ENCODE assay signal across 18 cellular contexts in the genomic region with DNA sequence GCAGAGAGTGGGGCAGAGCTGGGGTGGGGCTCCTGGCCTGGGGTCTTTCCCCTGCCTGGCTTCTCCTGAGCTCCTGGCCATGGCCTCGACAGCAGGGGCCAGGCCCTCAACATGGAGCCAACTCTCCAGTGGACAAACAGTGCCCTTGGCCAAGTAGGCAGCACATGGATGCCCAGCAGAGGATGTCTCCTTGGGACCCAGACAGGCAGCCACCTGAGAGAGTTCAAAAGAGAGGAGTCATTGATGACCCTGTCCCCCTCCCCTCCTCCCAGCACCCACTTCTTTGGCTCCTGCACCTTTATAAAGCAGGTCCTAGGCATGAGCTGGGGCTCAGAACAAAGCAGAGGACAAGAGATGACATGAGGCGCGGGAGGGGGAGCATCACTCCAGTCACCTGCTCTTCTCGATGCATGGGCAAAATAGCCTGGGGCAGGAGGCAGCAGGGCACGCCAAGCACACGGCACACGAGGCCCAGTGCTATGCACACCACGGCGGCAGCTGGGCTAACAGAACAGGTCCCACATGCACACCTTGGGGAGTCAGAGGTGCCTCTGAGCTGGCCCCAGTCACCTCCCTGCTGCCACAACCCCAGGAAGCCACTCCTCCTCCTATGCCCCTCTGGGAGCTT. TPM values are rescaled to one million over a fixed set of nuclear protein-coding genes. Genes with fewer than 3 reads are reported as not detected.
A peak's percentile ranks its signal among the peaks of the same experiment; 100 is the strongest.
DNase-seq lines count a peak whose midpoint lies in the region; ATAC-seq, FAIRE-seq and TF ChIP-seq lines count a peak whose summit lies in the region.
"Had no signal": no experiment of that assay in that cellular context is flagged by ENCODE, and none has a peak within 500 bp of the region (broad histone marks: within the 10 kb centered on the region; RNA-seq: fewer than 3 reads in every experiment).

No MANE protein-coding gene starts in this region.

- no peak overlapping the region for H2AFZ ChIP-seq in H1 (ENCODE audit: low read length)

- H3K4me3 ChIP-seq in H1 (ENCODE audit: extremely low read depth in 1 of 4, insufficient read depth in 2 of 4, low read depth in 3 of 4, low read length in 4 of 4): no peak overlapping the region
- H3K4me3 ChIP-seq: dorsolateral prefrontal cortex, esophagus muscularis mucosa, GM12878, SK-N-MC had no signal

- no peak overlapping the region for H3K4me3 Mint-ChIP-seq in activated naive CD8-positive, alpha-beta T cell
- H3K4me3 Mint-ChIP-seq in activated naive CD8-positive, alpha-beta T cell treated with anti-CD3 and anti-CD28 coated beads for 36 hours: no peak overlapping the region
- no peak overlapping the region for H3K4me3 Mint-ChIP-seq in stimulated activated naive B cell treated with anti-CD40 and anti-IgM and Interleukin-4, amounts not matched to agents 10 μg/mL and 1 μg/mL and 100 μg/mL, for 72 hours
- H3K4me3 Mint-ChIP-seq in Calu3 (ENCODE audit: low read depth, unreplicated experiment): no peak overlapping the region

- no peak for ATAC-seq in stimulated activated naive B cell treated with anti-CD40 and anti-IgM and Interleukin-4, amounts not matched to agents 10 μg/mL and 1 μg/mL and 100 μg/mL, for 72 hours (replicated peaks)
- ATAC-seq in GM19324 (IDR thresholded peaks at IDR 0.05; ENCODE audit: low FRiP score, unreplicated experiment): no peak
- no peak for ATAC-seq in GM18867 (IDR thresholded peaks at IDR 0.05; ENCODE audit: unreplicated experiment)
- ATAC-seq: GM12878 had no signal

- TF ChIP-seq CTCF in H1 (IDR thresholded peaks at IDR 0.05; ENCODE audit: control extremely low read depth in 1 of 3, insufficient read depth in 1 of 3, low read depth in 1 of 3, low read length in 3 of 3) (no peak), Calu3 (IDR thresholded peaks at IDR 0.05; ENCODE audit: unreplicated experiment) (no peak)

- CTCF ChIA-PET in H1 (lab: Charles Lee; ENCODE audit: partially characterized antibody): interaction anchor here (1.0 to 21.5 kb wide), 6 partner anchors 11 to 73 kb away, joined by 3 to 251 read pairs (median 16); a partner anchor contains a TSS
- CTCF ChIA-PET in Calu3 (lab: Charles Lee): no interaction called here

- peaks cover 6% of the 10 kb centered on the region for H3K23me2 ChIP-seq in H1 (ENCODE audit: low read depth, low read length)

- no peak overlapping the region for H4K5ac ChIP-seq in H1 (ENCODE audit: insufficient read length, low read depth, low read length)

- peak overlapping the region; percentile 99; the same call in 1 of the 2 replicates for H2BK12ac ChIP-seq in H1 (ENCODE audit: low read depth, low read length)

- peak overlapping the region; percentile 27; the same call in 1 of the 2 replicates for H3K27ac ChIP-seq in H1 (ENCODE audit: low read depth, low read length)
- H3K27ac ChIP-seq: esophagus muscularis mucosa, SK-N-MC had no signal

- H3K79me2 ChIP-seq in H1 (ENCODE audit: control insufficient read depth in 1 of 2, insufficient read depth in 2 of 2, low read length in 2 of 2): peaks cover 0 to 13% of the 10 kb centered on the region in 2 experiments; a peak in 2 of 4 replicates

- no peaks in the 10 kb centered on the region for H3K27me3 Mint-ChIP-seq in activated naive CD8-positive, alpha-beta T cell
- H3K27me3 Mint-ChIP-seq in activated naive CD8-positive, alpha-beta T cell treated with anti-CD3 and anti-CD28 coated beads for 36 hours: no peaks in the 10 kb centered on the region
- no peaks in the 10 kb centered on the region for H3K27me3 Mint-ChIP-seq in stimulated activated naive B cell treated with anti-CD40 and anti-IgM and Interleukin-4, amounts not matched to agents 10 μg/mL and 1 μg/mL and 100 μg/mL, for 72 hours
- no peaks in the 10 kb centered on the region for H3K27me3 Mint-ChIP-seq in Calu3 (ENCODE audit: unreplicated experiment)

- H3K18ac ChIP-seq in H1 (ENCODE audit: extremely low read depth, low read length): peak overlapping the region; percentile 78; the same call in 1 of the 2 replicates

- H3K4me2 ChIP-seq in H1 (ENCODE audit: insufficient read depth in 1 of 2, low read depth in 2 of 2, low read length in 2 of 2): no peak overlapping the region; a peak in 1 of 4 replicates

- H3K27me3 ChIP-seq in H1 (replicated peaks in 1 of 4; ENCODE audit: control insufficient read depth in 3 of 4, extremely low read depth in 1 of 4, insufficient read depth in 3 of 4, low read length in 3 of 4): no peaks in the 10 kb centered on the region
- H3K27me3 ChIP-seq: dorsolateral prefrontal cortex, esophagus muscularis mucosa had no signal

- peak overlapping the region; percentile 88; the same call in 1 of the 2 replicates for H2BK5ac ChIP-seq in H1 (ENCODE audit: low read depth, low read length)

- H4K20me1 ChIP-seq in H1 (replicated peaks in 1 of 2; ENCODE audit: control insufficient read depth in 1 of 2, insufficient read depth in 2 of 2, low read length in 2 of 2): no peaks in the 10 kb centered on the region

- H3K9ac ChIP-seq in H1 (replicated peaks in 1 of 4; ENCODE audit: extremely low read depth in 1 of 4, low read depth in 3 of 4, low read length in 3 of 4): no peak overlapping the region

- no peak overlapping the region for H3K56ac ChIP-seq in H1 (replicated peaks; ENCODE audit: insufficient read length, low read depth, low read length)

- intact Hi-C loops in Calu3 (cut with micrococcal nuclease; ENCODE audit: unreplicated experiment): no loop called here

- no TSS peak for BruUV-seq in Calu3 (replicated peaks; lab: Mats Ljungman, UMichigan)

- TF ChIP-seq EP300 in H1 (IDR thresholded peaks at IDR 0.05; ENCODE audit: borderline replicate concordance in 1 of 2, low read depth in 2 of 2, low read length in 2 of 2): no peak

- H3K4me1 Mint-ChIP-seq in activated naive CD8-positive, alpha-beta T cell (ENCODE audit: low read depth): peaks cover 54% of the 10 kb centered on the region
- H3K4me1 Mint-ChIP-seq in activated naive CD8-positive, alpha-beta T cell treated with anti-CD3 and anti-CD28 coated beads for 36 hours: peaks cover 35% of the 10 kb centered on the region
- H3K4me1 Mint-ChIP-seq in stimulated activated naive B cell treated with anti-CD40 and anti-IgM and Interleukin-4, amounts not matched to agents 10 μg/mL and 1 μg/mL and 100 μg/mL, for 72 hours: peaks cover 43 to 56% of the 10 kb centered on the region in 2 donors
- peaks cover 8% of the 10 kb centered on the region for H3K4me1 Mint-ChIP-seq in Calu3 (ENCODE audit: low read depth, unreplicated experiment)

- peaks cover 4% of the 10 kb centered on the region; the same call in 1 of the 2 replicates for H3K79me1 ChIP-seq in H1 (ENCODE audit: low read depth, low read length)

- no peaks in the 10 kb centered on the region for H3K9me3 Mint-ChIP-seq in activated naive CD8-positive, alpha-beta T cell (ENCODE audit: low read depth)
- H3K9me3 Mint-ChIP-seq in activated naive CD8-positive, alpha-beta T cell treated with anti-CD3 and anti-CD28 coated beads for 36 hours: no peaks in the 10 kb centered on the region
- H3K9me3 Mint-ChIP-seq in stimulated activated naive B cell treated with anti-CD40 and anti-IgM and Interleukin-4, amounts not matched to agents 10 μg/mL and 1 μg/mL and 100 μg/mL, for 72 hours: no peaks in the 10 kb centered on the region
- H3K9me3 Mint-ChIP-seq in Calu3 (ENCODE audit: low read depth, unreplicated experiment): no peaks in the 10 kb centered on the region

- peak overlapping the region; percentile 99 for H2BK15ac ChIP-seq in H1 (ENCODE audit: low read length)

- H3K27ac Mint-ChIP-seq in activated naive CD8-positive, alpha-beta T cell: peak overlapping the region; percentile 16
- H3K27ac Mint-ChIP-seq in activated naive CD8-positive, alpha-beta T cell treated with anti-CD3 and anti-CD28 coated beads for 36 hours: no peak overlapping the region
- H3K27ac Mint-ChIP-seq in stimulated activated naive B cell treated with anti-CD40 and anti-IgM and Interleukin-4, amounts not matched to agents 10 μg/mL and 1 μg/mL and 100 μg/mL, for 72 hours: peak overlapping the region; percentile 47
- no peak overlapping the region for H3K27ac Mint-ChIP-seq in Calu3 (ENCODE audit: unreplicated experiment)

- no peaks in the 10 kb centered on the region for H3K36me3 Mint-ChIP-seq in activated naive CD8-positive, alpha-beta T cell
- peaks cover 4% of the 10 kb centered on the region for H3K36me3 Mint-ChIP-seq in activated naive CD8-positive, alpha-beta T cell treated with anti-CD3 and anti-CD28 coated beads for 36 hours
- peaks cover 0 to 4% of the 10 kb centered on the region in 2 donors for H3K36me3 Mint-ChIP-seq in stimulated activated naive B cell treated with anti-CD40 and anti-IgM and Interleukin-4, amounts not matched to agents 10 μg/mL and 1 μg/mL and 100 μg/mL, for 72 hours
- H3K36me3 Mint-ChIP-seq in Calu3 (ENCODE audit: insufficient read depth, unreplicated experiment): peaks cover 16% of the 10 kb centered on the region

- peaks cover 0 to 26% (median 16%) of the 10 kb centered on the region in 4 experiments; a peak in 6 of 7 replicates for H3K4me1 ChIP-seq in H1 (replicated peaks in 1 of 4; ENCODE audit: control insufficient read depth in 3 of 4, insufficient read depth in 4 of 4, low read length in 3 of 4)

- peak overlapping the region; percentile 97; the same call in 1 of the 2 replicates for H2AK5ac ChIP-seq in H1 (ENCODE audit: low read depth, low read length)

- DNase-seq in activated naive CD8-positive, alpha-beta T cell treated with anti-CD3 and anti-CD28 coated beads for 36 hours: no peak
- DNase-seq in NCI-H345 (lab: John Stamatoyannopoulos, UW) (peak; percentile 80), H1 (ENCODE audit: low read depth in 1 of 2, low spot score in 2 of 2) (no peak), Calu3 (no peak)
- no peak for DNase-seq in stimulated activated naive B cell treated with anti-CD40 and anti-IgM and Interleukin-4, amounts not matched to agents 10 μg/mL and 1 μg/mL and 100 μg/mL, for 72 hours
- DNase-seq: amniotic stem cell; dorsolateral prefrontal cortex; Kasumi-1; NCI-H1092; NCI-H82; stimulated activated CD4-positive, alpha-beta T cell treated with anti-CD3 and anti-CD28 coated beads, Interleukin-2, amount 100 ng/mL, for 24 hours had no signal

- no peak overlapping the region for H3K23ac ChIP-seq in H1 (ENCODE audit: insufficient read length)

- peak overlapping the region; percentile 98 for H2BK20ac ChIP-seq in H1 (ENCODE audit: low read length)

- POLR2A ChIA-PET in H1 (lab: Charles Lee; ENCODE audit: partially characterized antibody): interaction anchor here (0.8 to 7.6 kb wide), 8 partner anchors 13 to 235 kb away, joined by 3 to 83 read pairs (median 4); a partner anchor contains a TSS

- H3K14ac ChIP-seq in H1 (ENCODE audit: insufficient read length): no peak overlapping the region

- peak overlapping the region; percentile 88 for H4K91ac ChIP-seq in H1 (replicated peaks; ENCODE audit: insufficient read length, low read length)

- 91% methylated on average over 9 of the region's 9 CpGs; no CpG with 5 or more reads in 1 of the 2 experiments for WGBS in H1 (ENCODE audit: extremely low coverage in 1 of 2, insufficient coverage in 1 of 2, insufficient read length in 1 of 2, insufficient replicate concordance in 2 of 2, low coverage in 1 of 2, low lambda C conversion rate in 2 of 2, missing lambda C conversion rate in 1 of 2), 2 experiments

- no peak for FAIRE-seq in H1 (lab: Jason Lieb, UNC)
- FAIRE-seq: G401.6, GM12878 had no signal

- H2BK120ac ChIP-seq in H1 (replicated peaks; ENCODE audit: low read depth, low read length): no peak overlapping the region

- H3K36me3 ChIP-seq in H1 (ENCODE audit: control insufficient read depth in 2 of 4, insufficient read depth in 4 of 4, low read length in 3 of 4): no peaks in the 10 kb centered on the region

- no peak for TF ChIP-seq RAD21 in H1 (IDR thresholded peaks at IDR 0.05 in 1 of 2, conservative IDR thresholded peaks at IDR 0.05 in 1 of 2; ENCODE audit: low read depth in 2 of 2, low read length in 2 of 2)

- H3K4ac ChIP-seq in H1 (replicated peaks; ENCODE audit: insufficient read length, low read depth, low read length): peak overlapping the region; percentile 65

- H4K8ac ChIP-seq in H1 (ENCODE audit: extremely low read depth, insufficient read depth, low read length): no peak overlapping the region

- H3K9me3 ChIP-seq in H1 (ENCODE audit: insufficient read depth in 2 of 2, low read depth in 1 of 2, low read length in 1 of 2): no peaks in the 10 kb centered on the region
- H3K9me3 ChIP-seq: esophagus muscularis mucosa had no signal

- TF ChIP-seq POLR2A in H1 (IDR thresholded peaks at IDR 0.05; ENCODE audit: control extremely low read depth in 1 of 2, low read depth in 2 of 2, low read length in 2 of 2): no peak

RNA-seq across cellular contexts. Expression of a gene that starts 27.4 kb away (rescaled TPM):
- total RNA-seq in activated naive CD8-positive, alpha-beta T cell treated with anti-CD3 and anti-CD28 coated beads for 36 hours: 10 to 100 TPM; 68.8 to 73.5 TPM
- total RNA-seq in H1 (2021; fragmentation: NEBNext Ultra II Directional; extraction: Animal tissue kit (Norgen Biotek cat#: 25700)): 191 and 196 TPM in 2 replicates
- polyA plus RNA-seq in H1 (2011; rRNA removed): 315 and 422 TPM in 2 replicates
- 247 TPM for polyA plus RNA-seq in H1 (2011; cell fraction: cytosol; rRNA removed)
- polyA plus RNA-seq in H1 (2011; cell fraction: nucleus; rRNA removed): 217 TPM
- 171 to 240 TPM (median 225 TPM) in 4 replicates for polyA plus RNA-seq in H1 (2012, experiment 1 of 2)
- polyA plus RNA-seq in H1 (2012, experiment 2 of 2): 223 TPM
- 278 TPM for polyA plus RNA-seq in H1 (2013, experiment 1 of 2)
- 358 TPM for polyA plus RNA-seq in H1 (2013, experiment 2 of 2)
- polyA minus RNA-seq in H1 (2011; rRNA and poly(A)+ RNA removed): 107 and 149 TPM in 2 replicates
- 143 TPM for polyA minus RNA-seq in H1 (2011; cell fraction: cytosol; rRNA and poly(A)+ RNA removed)
- 52.6 TPM for polyA minus RNA-seq in H1 (2011; cell fraction: nucleus; rRNA and poly(A)+ RNA removed)
- total RNA-seq in Calu3 (2022): 192 and 287 TPM in 2 replicates

RNA-seq across cellular contexts. Expression of a gene that starts 30.0 kb away (rescaled TPM):
- total RNA-seq in activated naive CD8-positive, alpha-beta T cell treated with anti-CD3 and anti-CD28 coated beads for 36 hours: 10 to 100 TPM; 17.3 to 17.9 TPM
- total RNA-seq in H1 (2021; fragmentation: NEBNext Ultra II Directional; extraction: Animal tissue kit (Norgen Biotek cat#: 25700)): 16.7 and 20.2 TPM in 2 replicates
- polyA plus RNA-seq in H1 (2011; rRNA removed): 16.6 and 18.5 TPM in 2 replicates
- polyA plus RNA-seq in H1 (2011; cell fraction: cytosol; rRNA removed): 15.0 TPM
- 36.5 TPM for polyA plus RNA-seq in H1 (2011; cell fraction: nucleus; rRNA removed)
- 12.7 to 14.1 TPM (median 13.8 TPM) in 4 replicates for polyA plus RNA-seq in H1 (2012, experiment 1 of 2)
- polyA plus RNA-seq in H1 (2012, experiment 2 of 2): 11.0 TPM
- polyA plus RNA-seq in H1 (2013, experiment 1 of 2): 14.8 TPM
- 12.6 TPM for polyA plus RNA-seq in H1 (2013, experiment 2 of 2)
- 28.6 and 29.3 TPM in 2 replicates for polyA minus RNA-seq in H1 (2011; rRNA and poly(A)+ RNA removed)
- polyA minus RNA-seq in H1 (2011; cell fraction: cytosol; rRNA and poly(A)+ RNA removed): 10.1 TPM
- 25.2 TPM for polyA minus RNA-seq in H1 (2011; cell fraction: nucleus; rRNA and poly(A)+ RNA removed)
- total RNA-seq in Calu3 (2022): 12.5 and 13.7 TPM in 2 replicates

RNA-seq across cellular contexts. Expression of a gene that starts 36.5 kb away (rescaled TPM):
- total RNA-seq in activated naive CD8-positive, alpha-beta T cell treated with anti-CD3 and anti-CD28 coated beads for 36 hours: 100 to 1,000 TPM; 398 to 421 TPM
- 305 and 322 TPM in 2 replicates for total RNA-seq in H1 (2021; fragmentation: NEBNext Ultra II Directional; extraction: Animal tissue kit (Norgen Biotek cat#: 25700))
- 83.3 and 138 TPM in 2 replicates for polyA plus RNA-seq in H1 (2011; rRNA removed)
- polyA plus RNA-seq in H1 (2011; cell fraction: cytosol; rRNA removed): 282 TPM
- polyA plus RNA-seq in H1 (2011; cell fraction: nucleus; rRNA removed): 36.5 TPM
- polyA plus RNA-seq in H1 (2012, experiment 1 of 2): 470 to 570 TPM (median 490 TPM) in 4 replicates
- 141 TPM for polyA plus RNA-seq in H1 (2012, experiment 2 of 2)
- 965 TPM for polyA plus RNA-seq in H1 (2013, experiment 1 of 2)
- polyA plus RNA-seq in H1 (2013, experiment 2 of 2): 959 TPM
- polyA minus RNA-seq in H1 (2011; rRNA and poly(A)+ RNA removed): 8.2 and 9.6 TPM in 2 replicates
- polyA minus RNA-seq in H1 (2011; cell fraction: cytosol; rRNA and poly(A)+ RNA removed): 42.3 TPM
- 34.3 TPM for polyA minus RNA-seq in H1 (2011; cell fraction: nucleus; rRNA and poly(A)+ RNA removed)
- 139 and 171 TPM in 2 replicates for total RNA-seq in Calu3 (2022)

RNA-seq across cellular contexts. Expression of a gene that starts 36.6 kb away (rescaled TPM):
- total RNA-seq in activated naive CD8-positive, alpha-beta T cell treated with anti-CD3 and anti-CD28 coated beads for 36 hours: 10 to 100 TPM; 28.2 to 29.5 TPM
- 20.3 and 21.3 TPM in 2 replicates for total RNA-seq in H1 (2021; fragmentation: NEBNext Ultra II Directional; extraction: Animal tissue kit (Norgen Biotek cat#: 25700))
- 19.7 and 21.4 TPM in 2 replicates for polyA plus RNA-seq in H1 (2011; rRNA removed)
- 26.3 TPM for polyA plus RNA-seq in H1 (2011; cell fraction: cytosol; rRNA removed)
- polyA plus RNA-seq in H1 (2011; cell fraction: nucleus; rRNA removed): 18.4 TPM
- polyA plus RNA-seq in H1 (2012, experiment 1 of 2): 24.1 to 30.2 TPM (median 28.9 TPM) in 4 replicates
- 17.1 TPM for polyA plus RNA-seq in H1 (2012, experiment 2 of 2)
- 16.7 TPM for polyA plus RNA-seq in H1 (2013, experiment 1 of 2)
- polyA plus RNA-seq in H1 (2013, experiment 2 of 2): 16.9 TPM
- polyA minus RNA-seq in H1 (2011; rRNA and poly(A)+ RNA removed): 17.1 and 17.4 TPM in 2 replicates
- 7.3 TPM for polyA minus RNA-seq in H1 (2011; cell fraction: cytosol; rRNA and poly(A)+ RNA removed)
- 7.7 TPM for polyA minus RNA-seq in H1 (2011; cell fraction: nucleus; rRNA and poly(A)+ RNA removed)
- total RNA-seq in Calu3 (2022): 18.9 and 19.9 TPM in 2 replicates

RNA-seq across cellular contexts. Expression of a gene that starts 46.7 kb away (rescaled TPM):
- total RNA-seq in activated naive CD8-positive, alpha-beta T cell treated with anti-CD3 and anti-CD28 coated beads for 36 hours: 1 to 10 TPM; 1.6 to 2.4 TPM
- total RNA-seq in H1 (2021; fragmentation: NEBNext Ultra II Directional; extraction: Animal tissue kit (Norgen Biotek cat#: 25700)): 114 and 115 TPM in 2 replicates
- 109 and 149 TPM in 2 replicates for polyA plus RNA-seq in H1 (2011; rRNA removed)
- polyA plus RNA-seq in H1 (2011; cell fraction: cytosol; rRNA removed): 117 TPM
- 1,123 TPM for polyA plus RNA-seq in H1 (2011; cell fraction: nucleus; rRNA removed)
- 136 to 155 TPM (median 141 TPM) in 4 replicates for polyA plus RNA-seq in H1 (2012, experiment 1 of 2)
- polyA plus RNA-seq in H1 (2012, experiment 2 of 2): 102 TPM
- polyA plus RNA-seq in H1 (2013, experiment 1 of 2): 102 TPM
- 83.3 TPM for polyA plus RNA-seq in H1 (2013, experiment 2 of 2)
- polyA minus RNA-seq in H1 (2011; rRNA and poly(A)+ RNA removed): 82.5 and 154 TPM in 2 replicates
- polyA minus RNA-seq in H1 (2011; cell fraction: cytosol; rRNA and poly(A)+ RNA removed): 100 TPM
- polyA minus RNA-seq in H1 (2011; cell fraction: nucleus; rRNA and poly(A)+ RNA removed): 265 TPM
- 174 and 175 TPM in 2 replicates for total RNA-seq in Calu3 (2022)

Comparison
In these comparisons a context has a peak if more than half of its experiments do, and no peak if none do; other contexts are left out.
1. H3K27ac Mint-ChIP-seq: peak in activated naive CD8-positive, alpha-beta T cell (single experiment) and stimulated activated naive B cell treated with anti-CD40 and anti-IgM and Interleukin-4, amounts not matched to agents 10 μg/mL and 1 μg/mL and 100 μg/mL, for 72 hours (single experiment); none in activated naive CD8-positive, alpha-beta T cell treated with anti-CD3 and anti-CD28 coated beads for 36 hours (single experiment) and Calu3 (single experiment).